ENCODE assay signal across 36 cellular contexts in genomic region chr22:39132871-39133524, GRCh38. TPM values are rescaled to one million over a fixed set of nuclear protein-coding genes. Genes with fewer than 3 reads are reported as not detected.
"Had no signal": no experiment of that assay in that cellular context is flagged by ENCODE, and none has a peak within 500 bp of the region (broad histone marks: within the 10 kb centered on the region; RNA-seq: fewer than 3 reads in every experiment).

No MANE protein-coding gene starts in this region.

- H3K27ac Mint-ChIP-seq: activated CD4-positive, alpha-beta T cell treated with anti-CD3 and anti-CD28 coated beads for 36 hours; activated naive CD4-positive, alpha-beta T cell treated with anti-CD3 and anti-CD28 coated beads for 36 hours; activated naive CD8-positive, alpha-beta T cell treated with anti-CD3 and anti-CD28 coated beads for 36 hours; activated T-cell treated with anti-CD3 and anti-CD28 coated beads, Interleukin-2, amount 50 U/mL, for 72 hours; naive thymus-derived CD8-positive, alpha-beta T cell; stimulated activated memory B cell treated with anti-CD40 and anti-IgM and Interleukin-4, amounts not matched to agents 10 μg/mL and 1 μg/mL and 100 μg/mL, for 72 hours; stimulated activated naive CD8-positive, alpha-beta T cell treated with anti-CD3 and anti-CD28 coated beads, Interleukin-15, amount 100 ng/mL, for 72 hours; T-cell; T-helper 2 cell treated with Interferon-gamma antibody and Interleukin-4, amounts not matched to agents 5 μg/mL and 100 μg/mL, for 36 hours had no signal

- H2AFZ ChIP-seq: hepatocyte had no signal

- H3K4me2 ChIP-seq: hepatocyte had no signal

- H3K9me3 ChIP-seq: adrenal gland, body of pancreas, gastroesophageal sphincter, lower lobe of right lung, right lobe of liver, thyroid gland, upper lobe of left lung, vagina had no signal

- H3K9me3 Mint-ChIP-seq: activated naive CD4-positive, alpha-beta T cell treated with anti-CD3 and anti-CD28 coated beads for 36 hours; activated naive CD8-positive, alpha-beta T cell treated with anti-CD3 and anti-CD28 coated beads for 36 hours; activated T-cell treated with anti-CD3 and anti-CD28 coated beads, Interleukin-2, amount 50 U/mL, for 72 hours; effector memory CD8-positive, alpha-beta T cell; naive thymus-derived CD8-positive, alpha-beta T cell; neural crest cell; stimulated activated naive CD8-positive, alpha-beta T cell treated with anti-CD3 and anti-CD28 coated beads, Interleukin-15, amount 100 ng/mL, for 72 hours; T-cell; T-helper 2 cell treated with Interferon-gamma antibody and Interleukin-4, amounts not matched to agents 5 μg/mL and 100 μg/mL, for 36 hours had no signal

- DNase-seq: activated CD4-positive, alpha-beta T cell treated with anti-CD3 and anti-CD28 coated beads for 36 hours; activated CD4-positive, alpha-beta T cell treated with anti-CD3 and anti-CD28 coated beads, Interleukin-2, amount 50 U/mL, for 4 hours; activated CD4-positive, CD25-positive, alpha-beta regulatory T cell; activated naive CD4-positive, alpha-beta T cell treated with anti-CD3 and anti-CD28 coated beads for 36 hours; activated naive CD8-positive, alpha-beta T cell treated with anti-CD3 and anti-CD28 coated beads for 36 hours; activated T-cell treated with anti-CD3 and anti-CD28 coated beads for 4 hours; activated T-cell treated with anti-CD3 and anti-CD28 coated beads, Interleukin-2, amount 50 U/mL, for 72 hours; adrenal gland; body of pancreas; cerebellar nuclear complex; effector memory CD8-positive, alpha-beta T cell; lower lobe of right lung; mesenchymal stem cell; naive thymus-derived CD8-positive, alpha-beta T cell; occipital lobe; right lobe of liver; stimulated activated CD4-positive, alpha-beta T cell treated with anti-CD3 and anti-CD28 coated beads, Interleukin-4, amount 100 ng/mL, for 4 hours; stimulated activated CD8-positive, alpha-beta memory T cell treated with anti-CD3 and anti-CD28 coated beads, Interleukin-4, amount 100 ng/mL, for 48 hours; stimulated activated naive CD8-positive, alpha-beta T cell treated with anti-CD3 and anti-CD28 coated beads, Interleukin-15, amount 100 ng/mL, for 72 hours; substantia nigra; T-cell; thyroid gland had no signal

- H3K27ac ChIP-seq: adrenal gland, body of pancreas, cardiac muscle cell, coronary artery, gastroesophageal sphincter, hepatocyte, lower lobe of right lung, right lobe of liver, skin epidermis, thyroid gland, upper lobe of left lung, vagina had no signal

- H3K36me3 Mint-ChIP-seq: activated naive CD8-positive, alpha-beta T cell treated with anti-CD3 and anti-CD28 coated beads for 36 hours had no signal

- H3K27me3 Mint-ChIP-seq: activated CD4-positive, alpha-beta T cell treated with anti-CD3 and anti-CD28 coated beads for 36 hours; activated naive CD8-positive, alpha-beta T cell treated with anti-CD3 and anti-CD28 coated beads for 36 hours; effector memory CD8-positive, alpha-beta T cell; naive thymus-derived CD8-positive, alpha-beta T cell; stimulated activated memory B cell treated with anti-CD40 and anti-IgM and Interleukin-4, amounts not matched to agents 10 μg/mL and 1 μg/mL and 100 μg/mL, for 72 hours; stimulated activated naive CD8-positive, alpha-beta T cell treated with anti-CD3 and anti-CD28 coated beads, Interleukin-15, amount 100 ng/mL, for 72 hours; T-cell had no signal

- H3K4me1 ChIP-seq: body of pancreas, right lobe of liver had no signal

- H3K4me1 Mint-ChIP-seq: activated CD4-positive, alpha-beta T cell treated with anti-CD3 and anti-CD28 coated beads for 36 hours; activated naive CD8-positive, alpha-beta T cell treated with anti-CD3 and anti-CD28 coated beads for 36 hours had no signal

- ATAC-seq: activated CD4-positive, alpha-beta T cell treated with anti-CD3 and anti-CD28 coated beads for 36 hours; activated T-cell treated with anti-CD3 and anti-CD28 coated beads, Interleukin-2, amount 50 U/mL, for 72 hours; body of pancreas; effector memory CD8-positive, alpha-beta T cell; gastroesophageal sphincter; lower lobe of right lung; naive thymus-derived CD8-positive, alpha-beta T cell; right lobe of liver; stimulated activated memory B cell treated with anti-CD40 and anti-IgM and Interleukin-4, amounts not matched to agents 10 μg/mL and 1 μg/mL and 100 μg/mL, for 72 hours; stimulated activated naive CD8-positive, alpha-beta T cell treated with anti-CD3 and anti-CD28 coated beads, Interleukin-15, amount 100 ng/mL, for 72 hours; T-cell had no signal

- H3K4me3 Mint-ChIP-seq: activated CD4-positive, alpha-beta T cell treated with anti-CD3 and anti-CD28 coated beads for 36 hours; activated naive CD4-positive, alpha-beta T cell treated with anti-CD3 and anti-CD28 coated beads for 36 hours; activated naive CD8-positive, alpha-beta T cell treated with anti-CD3 and anti-CD28 coated beads for 36 hours; activated T-cell treated with anti-CD3 and anti-CD28 coated beads, Interleukin-2, amount 50 U/mL, for 72 hours; effector memory CD8-positive, alpha-beta T cell; neural crest cell; stimulated activated memory B cell treated with anti-CD40 and anti-IgM and Interleukin-4, amounts not matched to agents 10 μg/mL and 1 μg/mL and 100 μg/mL, for 72 hours; stimulated activated naive CD8-positive, alpha-beta T cell treated with anti-CD3 and anti-CD28 coated beads, Interleukin-15, amount 100 ng/mL, for 72 hours; T-cell; T-helper 2 cell treated with Interferon-gamma antibody and Interleukin-4, amounts not matched to agents 5 μg/mL and 100 μg/mL, for 36 hours had no signal

- H3K36me3 ChIP-seq: adrenal gland, cardiac muscle cell, right lobe of liver had no signal

- H3K27me3 ChIP-seq: adrenal gland, body of pancreas, cardiac muscle cell, gastroesophageal sphincter, hepatocyte, right lobe of liver, thyroid gland, upper lobe of left lung, vagina had no signal

- H3K4me3 ChIP-seq: adrenal gland, body of pancreas, cardiac muscle cell, coronary artery, gastroesophageal sphincter, hepatocyte, lower lobe of right lung, right lobe of liver, skin epidermis, thyroid gland, upper lobe of left lung, vagina had no signal

RNA-seq across cellular contexts. Expression of gene APOBEC3H, which starts 36.0 kb away (rescaled TPM):
- total RNA-seq: aorta, body of pancreas, endothelial cell of umbilical vein, fibroblast of villous mesenchyme, gastroesophageal sphincter, hepatocyte, kidney epithelial cell, neural crest cell, occipital lobe, vagina had no signal
- polyA plus RNA-seq: aorta, endothelial cell of umbilical vein, hepatocyte had no signal
